In the genomic region with DNA sequence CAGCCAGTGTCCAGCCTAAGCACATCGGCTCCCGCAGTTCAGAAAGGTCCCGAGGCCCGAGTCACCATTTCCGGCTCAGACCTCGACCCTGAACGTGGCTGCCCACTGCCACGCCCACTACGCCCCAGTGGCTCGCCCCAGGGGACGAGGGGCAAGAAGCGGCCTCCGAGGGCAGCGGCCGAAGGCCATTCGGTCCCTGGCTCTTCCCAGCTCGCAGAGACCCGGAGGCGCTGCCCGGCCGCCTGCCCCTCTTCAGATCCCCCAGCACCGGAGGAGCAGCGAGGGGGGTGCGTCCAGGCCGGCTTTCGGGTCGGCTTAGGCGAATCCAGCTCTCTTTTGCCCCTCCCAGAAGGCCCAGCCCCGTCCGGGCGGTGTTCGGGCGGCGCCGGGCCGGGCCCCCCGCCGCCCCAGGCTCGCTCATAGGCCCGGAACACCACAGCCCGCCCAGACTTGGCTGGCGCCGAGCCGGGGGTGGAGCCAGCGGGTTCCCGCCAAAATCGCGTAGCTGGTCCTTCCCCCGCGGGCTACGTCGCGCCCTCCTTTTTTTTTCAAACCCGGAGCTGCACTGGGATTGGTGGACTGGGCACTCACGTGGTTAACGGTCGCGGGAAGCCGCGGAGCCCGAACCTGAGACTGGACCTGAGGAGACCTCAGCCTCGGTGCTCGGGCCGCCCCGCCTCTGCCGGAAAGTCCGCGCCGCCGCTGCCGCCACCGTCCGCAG, we compare ENCODE assay signal across 8 cellular contexts. TPM values are rescaled to one million over a fixed set of nuclear protein-coding genes. Genes with fewer than 3 reads are reported as not detected.
A peak's percentile ranks its signal among the peaks of the same experiment; 100 is the strongest.
DNase-seq lines count a peak whose midpoint lies in the region; ATAC-seq, FAIRE-seq and TF ChIP-seq lines count a peak whose summit lies in the region.

A gene (plus strand): TSS at position 617 of the 721 bp plus-strand sequence. CDS start 264 bp downstream, outside the sequence.

- DNase-seq in GM23248 (peak; percentile 99), Karpas-422 (peak; percentile 100), RCC 7860 (ENCODE audit: low spot score) (peak; percentile 96), esophagus squamous epithelium (lab: John Stamatoyannopoulos, UW) (peak; percentile 74), myocyte (ENCODE audit: low read depth) (peak; percentile 99)
- DNase-seq in activated T-cell treated with anti-CD3 and anti-CD28 coated beads, Interleukin-2, amount 50 U/mL, for 72 hours: peak; percentile 99
- DNase-seq in stimulated activated CD8-positive, alpha-beta memory T cell treated with anti-CD3 and anti-CD28 coated beads, Interleukin-7, amount 100 ng/mL, for 4 hours (ENCODE audit: low read depth in 2 of 2): peak; percentile 89 to 97

- peaks cover 20 to 32% of the 10 kb centered on the region in 2 donors for H3K36me3 Mint-ChIP-seq in activated T-cell treated with anti-CD3 and anti-CD28 coated beads, Interleukin-2, amount 50 U/mL, for 72 hours (ENCODE audit: insufficient read depth in 2 of 2)

- no peak for TF ChIP-seq CTCF in DOHH2 (IDR thresholded peaks at IDR 0.05; ENCODE audit: low read depth, low read length, poor library complexity, severe bottlenecking)
- TF ChIP-seq CTCF in esophagus squamous epithelium (IDR thresholded peaks at IDR 0.05): no peak

- H3K9me3 ChIP-seq in DOHH2 (ENCODE audit: control insufficient read depth, insufficient read depth, low read length) (no peaks in the 10 kb centered on the region), GM23248 (ENCODE audit: low read depth) (no peaks in the 10 kb centered on the region), Karpas-422 (ENCODE audit: low read length) (no peaks in the 10 kb centered on the region), esophagus squamous epithelium (no peaks in the 10 kb centered on the region)

- WGBS in GM23248 (ENCODE audit: low coverage in 1 of 2, low lambda C conversion rate in 2 of 2, missing lambda C conversion rate in 2 of 2), 2 experiments: 1 to 2% methylated on average over 58 to 70 of the region's 73 CpGs
- WGBS in esophagus squamous epithelium, 2 donors: 0% methylated on average over 5 of the region's 73 CpGs; no CpG with 5 or more reads in 1 of the 2 donors

- H3K4me3 ChIP-seq in DOHH2 (ENCODE audit: low read length) (peak within 1 kb of the TSS; percentile 92), GM23248 (peak within 1 kb of the TSS; percentile 86), Karpas-422 (ENCODE audit: low read length) (peak within 1 kb of the TSS; percentile 93), esophagus squamous epithelium (peak within 1 kb of the TSS; percentile 69 to 94 (median 72))

- H3K79me2 ChIP-seq in DOHH2 (ENCODE audit: control insufficient read depth, low read length) (peaks cover 66% of the 10 kb centered on the region), GM23248 (ENCODE audit: insufficient read depth) (peaks cover 41% of the 10 kb centered on the region), Karpas-422 (ENCODE audit: low read length) (peaks cover 41% of the 10 kb centered on the region)

- H3K27me3 Mint-ChIP-seq in activated T-cell treated with anti-CD3 and anti-CD28 coated beads, Interleukin-2, amount 50 U/mL, for 72 hours (ENCODE audit: low read depth): peaks cover 6% of the 10 kb centered on the region

- H3F3A ChIP-seq in DOHH2 (ENCODE audit: control insufficient read depth, insufficient read depth) (peaks cover 43% of the 10 kb centered on the region), GM23248 (ENCODE audit: insufficient read depth) (peaks cover 42% of the 10 kb centered on the region)

- intact Hi-C loops in esophagus squamous epithelium (cut with DNase I): no loop called here

- FAIRE-seq in RCC 7860 (lab: Jason Lieb, UNC): peak; percentile 42

- no peaks in the 10 kb centered on the region for H3K9me3 Mint-ChIP-seq in activated T-cell treated with anti-CD3 and anti-CD28 coated beads, Interleukin-2, amount 50 U/mL, for 72 hours

- peaks cover 59% of the 10 kb centered on the region for H3K4me1 Mint-ChIP-seq in activated T-cell treated with anti-CD3 and anti-CD28 coated beads, Interleukin-2, amount 50 U/mL, for 72 hours (ENCODE audit: low read depth)

- peak within 1 kb of the TSS; percentile 96 to 99 for H3K4me3 Mint-ChIP-seq in activated T-cell treated with anti-CD3 and anti-CD28 coated beads, Interleukin-2, amount 50 U/mL, for 72 hours

- H3K36me3 ChIP-seq in DOHH2 (ENCODE audit: control insufficient read depth, low read length): peaks cover 40% of the 10 kb centered on the region
- peaks cover 23% of the 10 kb centered on the region for H3K36me3 ChIP-seq in GM23248 (ENCODE audit: low read depth)
- peaks cover 37% of the 10 kb centered on the region for H3K36me3 ChIP-seq in Karpas-422 (ENCODE audit: insufficient read depth, low read length)
- H3K36me3 ChIP-seq in esophagus squamous epithelium: peaks cover 0 to 9% (median 8%) of the 10 kb centered on the region in 3 donors

- H3K27ac ChIP-seq in DOHH2 (ENCODE audit: low read depth, low read length) (peak within 1 kb of the TSS; percentile 70), GM23248 (peak within 1 kb of the TSS; percentile 93), Karpas-422 (ENCODE audit: low read length) (peak within 1 kb of the TSS; percentile 97), esophagus squamous epithelium (peak within 1 kb of the TSS; percentile 92 to 99 (median 98))

- H3K4me2 ChIP-seq in DOHH2 (ENCODE audit: low read length): peak within 1 kb of the TSS; percentile 73
- peak within 1 kb of the TSS; percentile 95 for H3K4me2 ChIP-seq in GM23248 (ENCODE audit: unreplicated experiment)
- H3K4me2 ChIP-seq in Karpas-422 (ENCODE audit: low read depth, low read length, poor library complexity, severe bottlenecking): peak within 1 kb of the TSS; percentile 98

- in situ Hi-C loops in GM23248 (cut with MboI): no loop called here

- H3K27ac Mint-ChIP-seq in activated T-cell treated with anti-CD3 and anti-CD28 coated beads, Interleukin-2, amount 50 U/mL, for 72 hours: peak within 1 kb of the TSS; percentile 91

- no peaks in the 10 kb centered on the region for H3K9me2 ChIP-seq in DOHH2 (replicated peaks; ENCODE audit: control insufficient read depth, low read length)
- H3K9me2 ChIP-seq in GM23248 (ENCODE audit: insufficient read depth): no peaks in the 10 kb centered on the region
- no peaks in the 10 kb centered on the region for H3K9me2 ChIP-seq in Karpas-422 (replicated peaks; ENCODE audit: insufficient read depth, low read length)

- ATAC-seq in activated T-cell treated with anti-CD3 and anti-CD28 coated beads, Interleukin-2, amount 50 U/mL, for 72 hours (replicated peaks in 1 of 2): peak; percentile 94 to 96

- H2AFZ ChIP-seq in GM23248 (peak within 1 kb of the TSS; percentile 75), Karpas-422 (ENCODE audit: low read length) (no peak within 1 kb of the TSS)

- H4K20me1 ChIP-seq in DOHH2 (ENCODE audit: control insufficient read depth, insufficient read depth, low read depth, low read length) (0 out of 2 replicates have a peak, but pooled peaks cover 11% of the 10 kb centered on the region), GM23248 (ENCODE audit: insufficient read depth) (no peaks in the 10 kb centered on the region), Karpas-422 (ENCODE audit: insufficient read depth, low read depth, low read length) (peaks cover 9% of the 10 kb centered on the region)

- peak in 3 of 4 donors; percentile 81 to 91 (median 83) for TF ChIP-seq POLR2A in esophagus squamous epithelium (IDR thresholded peaks at IDR 0.05)

- peak within 1 kb of the TSS; percentile 93 for H3K9ac ChIP-seq in GM23248
- H3K9ac ChIP-seq in Karpas-422 (ENCODE audit: low read length): peak within 1 kb of the TSS; percentile 83

- H3K27me3 ChIP-seq in DOHH2 (ENCODE audit: control insufficient read depth, low read length): no peaks in the 10 kb centered on the region
- H3K27me3 ChIP-seq in GM23248 (replicated peaks; ENCODE audit: insufficient read depth): no peaks in the 10 kb centered on the region
- H3K27me3 ChIP-seq in Karpas-422 (ENCODE audit: low read length): no peaks in the 10 kb centered on the region
- H3K27me3 ChIP-seq in esophagus squamous epithelium: no peaks in the 10 kb centered on the region

- H3K4me1 ChIP-seq in DOHH2 (ENCODE audit: control insufficient read depth, low read length) (peaks cover 59% of the 10 kb centered on the region), GM23248 (ENCODE audit: insufficient read depth) (peaks cover 43% of the 10 kb centered on the region), Karpas-422 (ENCODE audit: low read length) (peaks cover 74% of the 10 kb centered on the region), esophagus squamous epithelium (peaks cover 23 to 73% (median 25%) of the 10 kb centered on the region in 3 donors)

RNA-seq across cellular contexts. Expression of the gene that starts here (rescaled TPM):
- total RNA-seq in GM23248 (2014; rRNA removed; shearing (Covaris generic)): 28.1 and 35.2 TPM in 2 replicates
- 11.8 and 13.1 TPM in 2 replicates for polyA plus RNA-seq in GM23248 (2016; fragmentation: Nextera tagmentation; extraction: Ambion mirVana)
- total RNA-seq in Karpas-422 (2014; rRNA removed; shearing (Covaris generic); ENCODE audit: low replicate concordance): 74.0 and 107 TPM in 2 replicates
- total RNA-seq in activated T-cell treated with anti-CD3 and anti-CD28 coated beads, Interleukin-2, amount 50 U/mL, for 72 hours: 10 to 100 TPM; 41.6 to 45.5 TPM
- total RNA-seq in esophagus squamous epithelium (10 to 100 TPM; 20.1 to 38.7 (median 36.5) TPM), myocyte (36.1 and 37.7 TPM in 2 replicates)
- polyA plus RNA-seq in myocyte (2012): 19.9 TPM

Comparison
In these comparisons a context has a peak if more than half of its experiments do, and no peak if none do; other contexts are left out.
1. Peak in every context shown above with its lines: DNase-seq, ATAC-seq, H3K4me3 ChIP-seq and H3K27ac ChIP-seq.